In genomic region chr2:218878941-218879761, GRCh38 we compare ENCODE assay signal across 12 cellular contexts. TPM values are rescaled to one million over a fixed set of nuclear protein-coding genes. Genes with fewer than 3 reads are reported as not detected.
DNase-seq lines count a peak whose midpoint lies in the region; ATAC-seq and TF ChIP-seq lines count a peak whose summit lies in the region.
"Had no signal": no experiment of that assay in that cellular context is flagged by ENCODE, and none has a peak within 500 bp of the region (broad histone marks: within the 10 kb centered on the region; RNA-seq: fewer than 3 reads in every experiment).

No MANE protein-coding gene starts in this region.

- H3K4me3 Mint-ChIP-seq in activated naive CD4-positive, alpha-beta T cell treated with anti-CD3 and anti-CD28 coated beads, Interleukin-2, amount 50 U/mL, for 24 hours = peak overlapping the region; percentile 87
- no peak overlapping the region for H3K4me3 Mint-ChIP-seq in activated naive CD4-positive, alpha-beta T cell treated with anti-CD3 and anti-CD28 coated beads, Interleukin-2, amount 10 ng/mL, durations not matched to agents 7 days and 5 days
- peak overlapping the region; percentile 77 for H3K4me3 Mint-ChIP-seq in central memory CD8-positive, alpha-beta T cell

- no peaks in the 10 kb centered on the region for H3K36me3 Mint-ChIP-seq in activated naive CD4-positive, alpha-beta T cell treated with anti-CD3 and anti-CD28 coated beads, Interleukin-2, amount 50 U/mL, for 24 hours
- no peaks in the 10 kb centered on the region for H3K36me3 Mint-ChIP-seq in activated naive CD4-positive, alpha-beta T cell treated with anti-CD3 and anti-CD28 coated beads, Interleukin-2, amount 10 ng/mL, durations not matched to agents 7 days and 5 days
- peaks cover 10% of the 10 kb centered on the region for H3K36me3 Mint-ChIP-seq in central memory CD8-positive, alpha-beta T cell (ENCODE audit: insufficient read depth)
- H3K36me3 Mint-ChIP-seq: natural killer cell had no signal

- H3K27me3 Mint-ChIP-seq in activated naive CD4-positive, alpha-beta T cell treated with anti-CD3 and anti-CD28 coated beads, Interleukin-2, amount 50 U/mL, for 24 hours = peaks cover 10% of the 10 kb centered on the region
- H3K27me3 Mint-ChIP-seq in activated naive CD4-positive, alpha-beta T cell treated with anti-CD3 and anti-CD28 coated beads, Interleukin-2, amount 10 ng/mL, durations not matched to agents 7 days and 5 days = peaks cover 98% of the 10 kb centered on the region
- peaks cover 2% of the 10 kb centered on the region for H3K27me3 Mint-ChIP-seq in central memory CD8-positive, alpha-beta T cell

- H3K9me3 Mint-ChIP-seq in activated naive CD4-positive, alpha-beta T cell treated with anti-CD3 and anti-CD28 coated beads, Interleukin-2, amount 50 U/mL, for 24 hours = no peaks in the 10 kb centered on the region
- H3K9me3 Mint-ChIP-seq in activated naive CD4-positive, alpha-beta T cell treated with anti-CD3 and anti-CD28 coated beads, Interleukin-2, amount 10 ng/mL, durations not matched to agents 7 days and 5 days = no peaks in the 10 kb centered on the region
- no peaks in the 10 kb centered on the region for H3K9me3 Mint-ChIP-seq in central memory CD8-positive, alpha-beta T cell
- H3K9me3 Mint-ChIP-seq: natural killer cell had no signal

- H3K9me3 ChIP-seq in upper lobe of right lung = no peaks in the 10 kb centered on the region
- H3K9me3 ChIP-seq: adrenal gland, stomach had no signal

- no peak for DNase-seq in activated naive CD4-positive, alpha-beta T cell treated with anti-CD3 and anti-CD28 coated beads, Interleukin-2, amount 10 ng/mL, durations not matched to agents 7 days and 5 days
- DNase-seq in NCI-H524 treated with DMSO at 0.1 percent for 48 hours (lab: John Stamatoyannopoulos, UW) (peak; percentile 60), upper lobe of right lung (peak; percentile 47), NCI-H2107 treated with DMSO at 0.1 percent for 48 hours (lab: John Stamatoyannopoulos, UW; ENCODE audit: unreplicated experiment) (no peak)
- DNase-seq in central memory CD8-positive, alpha-beta T cell (ENCODE audit: low spot score in 2 of 2) = no peak
- DNase-seq: adrenal gland; natural killer cell; NK-92 treated with Interleukin-12 subunit alpha and Interleukin-12 subunit beta, amount 100 ng/mL, for 24 hours; stomach had no signal

- intact Hi-C loops in upper lobe of right lung (cut with DNase I) = no loop called here

- TF ChIP-seq CTCF in upper lobe of right lung (IDR thresholded peaks at IDR 0.05) = no peak

- H3K27ac Mint-ChIP-seq in activated naive CD4-positive, alpha-beta T cell treated with anti-CD3 and anti-CD28 coated beads, Interleukin-2, amount 50 U/mL, for 24 hours = no peak overlapping the region
- H3K27ac Mint-ChIP-seq in activated naive CD4-positive, alpha-beta T cell treated with anti-CD3 and anti-CD28 coated beads, Interleukin-2, amount 10 ng/mL, durations not matched to agents 7 days and 5 days = no peak overlapping the region
- H3K27ac Mint-ChIP-seq in central memory CD8-positive, alpha-beta T cell (ENCODE audit: low read depth) = peak overlapping the region; percentile 91

- no peak for ATAC-seq in central memory CD8-positive, alpha-beta T cell (replicated peaks; ENCODE audit: extremely low read depth, poor library complexity, severe bottlenecking)
- no peak for ATAC-seq in upper lobe of right lung
- ATAC-seq in HG02798 (IDR thresholded peaks at IDR 0.05; ENCODE audit: poor library complexity, unreplicated experiment) = no peak
- no peak for ATAC-seq in HG02852 (IDR thresholded peaks at IDR 0.05; ENCODE audit: unreplicated experiment)

- no peaks in the 10 kb centered on the region for H3K36me3 ChIP-seq in upper lobe of right lung
- H3K36me3 ChIP-seq: adrenal gland, stomach had no signal

- peaks cover 12% of the 10 kb centered on the region for H3K4me1 ChIP-seq in upper lobe of right lung

- no peak overlapping the region for H3K27ac ChIP-seq in upper lobe of right lung
- H3K27ac ChIP-seq: adrenal gland had no signal

- no peak overlapping the region for H3K4me3 ChIP-seq in upper lobe of right lung

- CTCF ChIA-PET in activated naive CD4-positive, alpha-beta T cell treated with anti-CD3 and anti-CD28 coated beads, Interleukin-2, amount 10 ng/mL, durations not matched to agents 7 days and 5 days (lab: Charles Lee) = interaction anchor here (0.7 to 13.5 kb wide), 8 partner anchors 8 to 99 kb away, joined by 3 to 443 read pairs (median 4); no protein-coding TSS in a partner anchor

- H3K27me3 ChIP-seq in upper lobe of right lung = peaks cover 84% of the 10 kb centered on the region

- peaks cover 50% of the 10 kb centered on the region for H3K4me1 Mint-ChIP-seq in activated naive CD4-positive, alpha-beta T cell treated with anti-CD3 and anti-CD28 coated beads, Interleukin-2, amount 50 U/mL, for 24 hours
- H3K4me1 Mint-ChIP-seq in activated naive CD4-positive, alpha-beta T cell treated with anti-CD3 and anti-CD28 coated beads, Interleukin-2, amount 10 ng/mL, durations not matched to agents 7 days and 5 days = peaks cover 16% of the 10 kb centered on the region
- peaks cover 35% of the 10 kb centered on the region for H3K4me1 Mint-ChIP-seq in central memory CD8-positive, alpha-beta T cell

RNA-seq across cellular contexts. Expression of gene WNT10A, which starts 1.5 kb away (rescaled TPM):
- total RNA-seq in upper lobe of right lung = 0.90 TPM

RNA-seq across cellular contexts. Expression of gene WNT6, which starts 19.5 kb away (rescaled TPM):
- not detected for total RNA-seq in upper lobe of right lung
- total RNA-seq: natural killer cell had no signal

RNA-seq across cellular contexts. Expression of gene PRKAG3, which starts 47.5 kb away (rescaled TPM):
- total RNA-seq in upper lobe of right lung = not detected
- total RNA-seq: natural killer cell, stomach had no signal

Comparison
In these comparisons a context has a peak if more than half of its experiments do, and no peak if none do; other contexts are left out.
1. DNase-seq: peak in NCI-H524 treated with DMSO at 0.1 percent for 48 hours (single experiment) and upper lobe of right lung (single experiment); none in activated naive CD4-positive, alpha-beta T cell treated with anti-CD3 and anti-CD28 coated beads, Interleukin-2, amount 10 ng/mL, durations not matched to agents 7 days and 5 days (single experiment), central memory CD8-positive, alpha-beta T cell (0 of 2) and NCI-H2107 treated with DMSO at 0.1 percent for 48 hours (single experiment).